ENCODE assay signal across 30 cellular contexts in the genomic region with DNA sequence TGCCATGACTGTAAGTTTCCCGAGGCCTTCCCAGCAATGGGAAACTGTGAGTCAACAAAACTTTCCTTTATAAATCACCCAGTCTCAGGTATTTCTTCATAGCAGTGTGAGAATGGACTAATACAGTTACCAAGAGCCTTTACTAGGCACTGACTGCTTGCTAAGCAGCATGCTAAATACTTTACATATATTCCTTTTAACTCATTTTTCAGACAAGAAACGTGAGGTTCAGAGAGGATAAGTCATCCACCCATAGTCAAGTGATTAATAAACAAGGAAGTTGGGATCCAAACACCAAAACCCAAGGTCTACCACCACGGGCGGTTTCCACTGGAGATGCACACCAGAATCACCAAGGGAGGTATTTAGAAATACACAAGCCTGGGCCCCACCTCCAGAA. TPM values are rescaled to one million over a fixed set of nuclear protein-coding genes. Genes with fewer than 3 reads are reported as not detected.
A peak's percentile ranks its signal among the peaks of the same experiment; 100 is the strongest.
DNase-seq lines count a peak whose midpoint lies in the region; ATAC-seq and TF ChIP-seq lines count a peak whose summit lies in the region.
"Had no signal": no experiment of that assay in that cellular context is flagged by ENCODE, and none has a peak within 500 bp of the region (broad histone marks: within the 10 kb centered on the region; RNA-seq: fewer than 3 reads in every experiment).

No MANE protein-coding gene starts in this region.

- H3K79me2 ChIP-seq in osteoblast (ENCODE audit: insufficient read depth, low read length) = no peaks in the 10 kb centered on the region

- H3K4me2 ChIP-seq in osteoblast (ENCODE audit: insufficient read depth, low read length) = no peak overlapping the region

- H3K27me3 ChIP-seq in osteoblast (ENCODE audit: insufficient read depth, low read length) = peaks cover 5% of the 10 kb centered on the region
- H3K27me3 ChIP-seq: upper lobe of left lung had no signal

- no peaks in the 10 kb centered on the region for H3K36me3 ChIP-seq in osteoblast (ENCODE audit: insufficient read depth, low read length)
- H3K36me3 ChIP-seq: upper lobe of left lung had no signal

- peaks cover 69% of the 10 kb centered on the region for H3K4me1 Mint-ChIP-seq in HFFc6 (ENCODE audit: low read depth)
- H3K4me1 Mint-ChIP-seq in activated T-helper 17 cell treated with anti-CD3 and anti-CD28 coated beads, Interleukin-2, amount 50 U/mL, for 72 hours = no peaks in the 10 kb centered on the region
- H3K4me1 Mint-ChIP-seq: activated CD4-positive, alpha-beta T cell treated with anti-CD3 and anti-CD28 coated beads, Interleukin-2, amount 10 ng/mL, durations not matched to agents 24 days and 14 days; CD4-positive, alpha-beta memory T cell; central memory CD8-positive, alpha-beta T cell; memory B cell; nephron progenitor cell; stimulated activated naive B cell treated with anti-CD40 and anti-IgM and Interleukin-4, amounts not matched to agents 10 μg/mL and 1 μg/mL and 100 μg/mL, for 72 hours; T-cell had no signal

- H3K4me3 Mint-ChIP-seq in HFFc6 = peak overlapping the region; percentile 59
- H3K4me3 Mint-ChIP-seq in activated T-helper 17 cell treated with anti-CD3 and anti-CD28 coated beads, Interleukin-2, amount 50 U/mL, for 72 hours = no peak overlapping the region
- H3K4me3 Mint-ChIP-seq: activated CD4-positive, alpha-beta T cell treated with anti-CD3 and anti-CD28 coated beads, Interleukin-2, amount 10 ng/mL, durations not matched to agents 24 days and 14 days; CD4-positive, alpha-beta memory T cell; central memory CD8-positive, alpha-beta T cell; dendritic cell treated with granulocyte-macrophage colony-stimulating factor and Interleukin-4, amounts not matched to agents 40 ng/mL and 50 ng/mL, for 4 days; memory B cell; nephron progenitor cell; stimulated activated naive B cell treated with anti-CD40 and anti-IgM and Interleukin-4, amounts not matched to agents 10 μg/mL and 1 μg/mL and 100 μg/mL, for 72 hours; T-cell had no signal

- H3K27ac Mint-ChIP-seq in HFFc6 = peak overlapping the region; percentile 97
- H3K27ac Mint-ChIP-seq in activated T-helper 17 cell treated with anti-CD3 and anti-CD28 coated beads, Interleukin-2, amount 50 U/mL, for 72 hours = no peak overlapping the region
- H3K27ac Mint-ChIP-seq: activated CD4-positive, alpha-beta T cell treated with anti-CD3 and anti-CD28 coated beads, Interleukin-2, amount 10 ng/mL, durations not matched to agents 24 days and 14 days; CD4-positive, alpha-beta memory T cell; dendritic cell treated with granulocyte-macrophage colony-stimulating factor and Interleukin-4, amounts not matched to agents 40 ng/mL and 50 ng/mL, for 4 days; memory B cell; nephron progenitor cell; stimulated activated naive B cell treated with anti-CD40 and anti-IgM and Interleukin-4, amounts not matched to agents 10 μg/mL and 1 μg/mL and 100 μg/mL, for 72 hours; T-cell had no signal

- H3K4me1 ChIP-seq in osteoblast (ENCODE audit: insufficient read depth, low read length) = peaks cover 10% of the 10 kb centered on the region
- H3K4me1 ChIP-seq: upper lobe of left lung had no signal

- H3K36me3 Mint-ChIP-seq in HFFc6 (ENCODE audit: low read depth) = peaks cover 5% of the 10 kb centered on the region
- H3K36me3 Mint-ChIP-seq in activated T-helper 17 cell treated with anti-CD3 and anti-CD28 coated beads, Interleukin-2, amount 50 U/mL, for 72 hours (ENCODE audit: low read depth) = no peaks in the 10 kb centered on the region
- H3K36me3 Mint-ChIP-seq: CD4-positive, alpha-beta memory T cell; memory B cell; stimulated activated naive B cell treated with anti-CD40 and anti-IgM and Interleukin-4, amounts not matched to agents 10 μg/mL and 1 μg/mL and 100 μg/mL, for 72 hours; T-cell had no signal

- DNase-seq in EH (ENCODE audit: low read depth) (peak; percentile 77), HFFc6 (peak; percentile 90), epithelial cell of prostate (ENCODE audit: low read depth, low spot score) (peak; percentile 72), osteoblast (ENCODE audit: insufficient read length, low spot score, missing footprints) (no peak), SHP77 (lab: John Stamatoyannopoulos, UW) (no peak)
- DNase-seq in activated CD4-positive, alpha-beta T cell treated with anti-CD3 and anti-CD28 coated beads, Interleukin-2, amount 50 U/mL, for 4 hours = no peak
- DNase-seq: activated CD4-positive, alpha-beta T cell treated with anti-CD3 and anti-CD28 coated beads, Interleukin-2, amount 10 ng/mL, durations not matched to agents 24 days and 14 days; activated effector memory CD4-positive, alpha-beta T cell treated with anti-CD3 and anti-CD28 coated beads, Interleukin-2, amount 50 U/mL, for 16 hours; activated T-cell treated with anti-CD3 and anti-CD28 coated beads, Interleukin-2, amount 50 U/mL, for 1 hour; AML-193; CD4-positive, alpha-beta memory T cell; glutamatergic neuron; KBM-7; NCI-H1417; NCI-H2029 treated with DMSO at 0.1 percent for 48 hours; NCI-H526; nephron progenitor cell; OCI-M1; stimulated activated naive B cell treated with anti-CD40 and anti-IgM and Interleukin-4, amounts not matched to agents 10 μg/mL and 1 μg/mL and 100 μg/mL, for 72 hours; T-cell; upper lobe of left lung had no signal

- no peak for ATAC-seq in activated T-helper 17 cell treated with anti-CD3 and anti-CD28 coated beads, Interleukin-2, amount 50 U/mL, for 72 hours (replicated peaks)
- ATAC-seq: left lobe of liver; stimulated activated naive B cell treated with anti-CD40 and anti-IgM and Interleukin-4, amounts not matched to agents 10 μg/mL and 1 μg/mL and 100 μg/mL, for 72 hours; T-cell had no signal

- no peak overlapping the region for H2AFZ ChIP-seq in osteoblast (ENCODE audit: low read length)

- no peak overlapping the region for H3K4me3 ChIP-seq in osteoblast (ENCODE audit: insufficient read depth, low read length)
- H3K4me3 ChIP-seq: skin epidermis, upper lobe of left lung had no signal

- H3K27ac ChIP-seq in epithelial cell of prostate (peak overlapping the region; percentile 19), osteoblast (ENCODE audit: low read depth, low read length) (peak overlapping the region; percentile 45)
- H3K27ac ChIP-seq: RWPE1, skin epidermis, upper lobe of left lung had no signal

- H4K20me1 ChIP-seq in osteoblast (ENCODE audit: insufficient read depth, low read length) = no peaks in the 10 kb centered on the region

- no peaks in the 10 kb centered on the region for H3K9me3 ChIP-seq in osteoblast (ENCODE audit: low read depth, low read length)
- H3K9me3 ChIP-seq: upper lobe of left lung had no signal

- peaks cover 3% of the 10 kb centered on the region for H3K27me3 Mint-ChIP-seq in HFFc6 (ENCODE audit: insufficient read depth)
- H3K27me3 Mint-ChIP-seq in activated T-helper 17 cell treated with anti-CD3 and anti-CD28 coated beads, Interleukin-2, amount 50 U/mL, for 72 hours = peaks cover 9% of the 10 kb centered on the region

- H3K9me3 Mint-ChIP-seq in HFFc6 = no peaks in the 10 kb centered on the region; the same call in 1 of the 2 replicates
- no peaks in the 10 kb centered on the region for H3K9me3 Mint-ChIP-seq in activated T-helper 17 cell treated with anti-CD3 and anti-CD28 coated beads, Interleukin-2, amount 50 U/mL, for 72 hours
- H3K9me3 Mint-ChIP-seq: activated CD4-positive, alpha-beta T cell treated with anti-CD3 and anti-CD28 coated beads, Interleukin-2, amount 10 ng/mL, durations not matched to agents 24 days and 14 days; dendritic cell treated with granulocyte-macrophage colony-stimulating factor and Interleukin-4, amounts not matched to agents 40 ng/mL and 50 ng/mL, for 4 days; nephron progenitor cell had no signal

- TF ChIP-seq CTCF in HFFc6 (IDR thresholded peaks at IDR 0.05) = no peak
- no peak for TF ChIP-seq CTCF in osteoblast (IDR thresholded peaks at IDR 0.05; ENCODE audit: extremely low read depth, low read depth, low read length)

RNA-seq across cellular contexts. Expression of a gene that starts 50.8 kb away (rescaled TPM):
- total RNA-seq in HFFc6 (2021; fragmentation: NEBNext Ultra II Directional; extraction: Animal tissue kit (Norgen Biotek cat#: 25700)) = 1 to 10 TPM; 3.1 to 9.3 (median 7.6) TPM
- under 0.01 and 0.88 TPM in 2 replicates for total RNA-seq in osteoblast
- not detected for total RNA-seq in activated T-helper 17 cell treated with anti-CD3 and anti-CD28 coated beads, Interleukin-2, amount 50 U/mL, for 72 hours
- total RNA-seq: activated CD4-positive, alpha-beta T cell treated with anti-CD3 and anti-CD28 coated beads, Interleukin-2, amount 10 ng/mL, durations not matched to agents 24 days and 14 days; activated CD8-positive, alpha-beta memory T cell treated with anti-CD3 and anti-CD28 coated beads for 36 hours; CD4-positive, alpha-beta memory T cell; left lobe of liver; osteocyte had no signal

Comparison
In these comparisons a context has a peak if more than half of its experiments do, and no peak if none do; other contexts are left out.
1. DNase-seq: peak in EH (single experiment), HFFc6 (single experiment) and epithelial cell of prostate (single experiment); none in osteoblast (single experiment), activated CD4-positive, alpha-beta T cell treated with anti-CD3 and anti-CD28 coated beads, Interleukin-2, amount 50 U/mL, for 4 hours (0 of 2) and SHP77 (0 of 2).